1 cellular context compared by ENCODE assay signal in the genomic region with DNA sequence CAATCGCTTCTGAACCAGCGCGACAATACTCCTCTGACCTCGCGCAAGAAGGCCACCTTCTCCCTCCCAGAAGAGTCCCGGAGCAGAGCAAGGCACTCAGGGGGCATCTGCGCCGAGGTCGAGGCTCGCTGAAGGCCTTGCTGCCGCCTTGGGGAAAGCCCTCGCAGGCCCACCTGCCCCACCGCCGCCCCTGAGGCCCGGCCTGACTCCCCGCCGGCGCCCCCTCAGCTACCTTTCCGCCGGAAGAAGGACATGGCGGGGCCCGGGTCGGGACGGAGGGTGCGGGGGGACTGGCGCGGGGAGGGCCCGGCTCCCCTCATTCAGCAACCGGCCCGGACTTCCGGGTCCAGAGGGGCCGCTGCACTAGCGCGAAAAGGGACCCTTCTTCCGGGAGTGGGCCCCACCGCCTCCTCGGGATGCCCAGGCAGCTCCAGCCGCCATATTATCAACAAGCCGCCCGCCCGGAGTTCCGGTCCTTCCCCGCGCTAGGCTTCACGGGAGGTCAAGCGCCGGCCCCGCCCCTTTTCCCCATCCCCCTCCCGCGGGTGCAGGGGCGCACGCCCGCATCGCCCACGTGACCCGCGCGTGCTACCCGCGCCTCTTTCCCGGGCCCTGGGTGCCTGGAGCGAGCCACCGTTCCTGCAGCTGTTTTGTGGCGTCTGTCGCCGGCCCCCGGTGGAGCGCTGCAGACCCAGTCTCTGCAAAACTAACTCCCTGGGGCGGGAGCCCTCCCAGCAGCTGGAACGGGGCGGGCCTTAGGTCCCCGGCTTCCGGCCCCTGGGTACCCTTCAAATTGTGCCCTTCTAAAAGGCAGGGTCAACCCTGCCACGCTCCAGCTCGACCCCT.
TF ChIP-seq lines count a peak whose summit lies in the region.

A gene with protein sequence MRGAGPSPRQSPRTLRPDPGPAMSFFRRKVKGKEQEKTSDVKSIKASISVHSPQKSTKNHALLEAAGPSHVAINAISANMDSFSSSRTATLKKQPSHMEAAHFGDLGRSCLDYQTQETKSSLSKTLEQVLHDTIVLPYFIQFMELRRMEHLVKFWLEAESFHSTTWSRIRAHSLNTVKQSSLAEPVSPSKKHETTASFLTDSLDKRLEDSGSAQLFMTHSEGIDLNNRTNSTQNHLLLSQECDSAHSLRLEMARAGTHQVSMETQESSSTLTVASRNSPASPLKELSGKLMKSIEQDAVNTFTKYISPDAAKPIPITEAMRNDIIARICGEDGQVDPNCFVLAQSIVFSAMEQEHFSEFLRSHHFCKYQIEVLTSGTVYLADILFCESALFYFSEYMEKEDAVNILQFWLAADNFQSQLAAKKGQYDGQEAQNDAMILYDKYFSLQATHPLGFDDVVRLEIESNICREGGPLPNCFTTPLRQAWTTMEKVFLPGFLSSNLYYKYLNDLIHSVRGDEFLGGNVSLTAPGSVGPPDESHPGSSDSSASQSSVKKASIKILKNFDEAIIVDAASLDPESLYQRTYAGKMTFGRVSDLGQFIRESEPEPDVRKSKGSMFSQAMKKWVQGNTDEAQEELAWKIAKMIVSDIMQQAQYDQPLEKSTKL (minus strand): TSS at position 469 of the 846 bp plus-strand sequence. CDS start 149 bp downstream, at position 320.

TF ChIP-seq in K562, 482 proteins besides CTCF, POLR2A, EP300 and RAD21 (continued from another document and continues in another):
- TF ChIP-seq, protein P1, sequence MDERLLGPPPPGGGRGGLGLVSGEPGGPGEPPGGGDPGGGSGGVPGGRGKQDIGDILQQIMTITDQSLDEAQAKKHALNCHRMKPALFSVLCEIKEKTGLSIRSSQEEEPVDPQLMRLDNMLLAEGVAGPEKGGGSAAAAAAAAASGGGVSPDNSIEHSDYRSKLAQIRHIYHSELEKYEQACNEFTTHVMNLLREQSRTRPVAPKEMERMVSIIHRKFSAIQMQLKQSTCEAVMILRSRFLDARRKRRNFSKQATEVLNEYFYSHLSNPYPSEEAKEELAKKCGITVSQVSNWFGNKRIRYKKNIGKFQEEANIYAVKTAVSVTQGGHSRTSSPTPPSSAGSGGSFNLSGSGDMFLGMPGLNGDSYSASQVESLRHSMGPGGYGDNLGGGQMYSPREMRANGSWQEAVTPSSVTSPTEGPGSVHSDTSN (CRISPR knock-in tag; IDR thresholded peaks at IDR 0.05; ENCODE audit: low read depth), result no peak
- TF ChIP-seq, protein P1 (tag; conservative IDR thresholded peaks at IDR 0.05; ENCODE audit: low read depth), result no peak
- TF ChIP-seq GABPB2 (CRISPR knock-in tag; conservative IDR thresholded peaks at IDR 0.05), result no peak
- TF ChIP-seq CHD2 (IDR thresholded peaks at IDR 0.05; ENCODE audit: low read depth, low read length), result peak; percentile 53; the same call in 1 of the 2 replicates
- TF ChIP-seq L3MBTL2 (IDR thresholded peaks at IDR 0.05), result peak; percentile 98
- TF ChIP-seq BHLHE40 (IDR thresholded peaks at IDR 0.05; ENCODE audit: low read length), result peak; percentile 93
- TF ChIP-seq, protein P2, sequence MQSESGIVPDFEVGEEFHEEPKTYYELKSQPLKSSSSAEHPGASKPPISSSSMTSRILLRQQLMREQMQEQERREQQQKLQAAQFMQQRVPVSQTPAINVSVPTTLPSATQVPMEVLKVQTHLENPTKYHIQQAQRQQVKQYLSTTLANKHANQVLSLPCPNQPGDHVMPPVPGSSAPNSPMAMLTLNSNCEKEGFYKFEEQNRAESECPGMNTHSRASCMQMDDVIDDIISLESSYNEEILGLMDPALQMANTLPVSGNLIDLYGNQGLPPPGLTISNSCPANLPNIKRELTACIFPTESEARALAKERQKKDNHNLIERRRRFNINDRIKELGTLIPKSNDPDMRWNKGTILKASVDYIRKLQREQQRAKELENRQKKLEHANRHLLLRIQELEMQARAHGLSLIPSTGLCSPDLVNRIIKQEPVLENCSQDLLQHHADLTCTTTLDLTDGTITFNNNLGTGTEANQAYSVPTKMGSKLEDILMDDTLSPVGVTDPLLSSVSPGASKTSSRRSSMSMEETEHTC (IDR thresholded peaks at IDR 0.05), result 0 out of 2 replicates have a peak, but pooled peaks have one; percentile 59
- peak; percentile 80 for TF ChIP-seq PHF20 (IDR thresholded peaks at IDR 0.05; ENCODE audit: partially characterized antibody)
- TF ChIP-seq ZNF766 (CRISPR knock-in tag; conservative IDR thresholded peaks at IDR 0.05), result no peak; the same call in 1 of the 2 replicates
- TF ChIP-seq MIER1 (IDR thresholded peaks at IDR 0.05; ENCODE audit: low read depth), result no peak
- no peak for TF ChIP-seq ZNF551 (CRISPR knock-in tag; IDR thresholded peaks at IDR 0.05)
- TF ChIP-seq NEUROD1 (IDR thresholded peaks at IDR 0.05; ENCODE audit: borderline replicate concordance, low read depth, low read length, partially characterized antibody), result peak; percentile 37
- peak; percentile 35; the same call in 1 of the 2 replicates for TF ChIP-seq PML (IDR thresholded peaks at IDR 0.05; ENCODE audit: low read length)
- peak; percentile 31; the same call in 1 of the 2 replicates for TF ChIP-seq LEF1 (IDR thresholded peaks at IDR 0.05)
- TF ChIP-seq POLR2H (tag; IDR thresholded peaks at IDR 0.05; ENCODE audit: low read depth), result peak; percentile 62; the same call in 1 of the 2 replicates
- TF ChIP-seq ZEB2 (IDR thresholded peaks at IDR 0.05), result no peak
- TF ChIP-seq NFXL1 (CRISPR knock-in tag; IDR thresholded peaks at IDR 0.05), result no peak
- no peak for TF ChIP-seq PHF21A (IDR thresholded peaks at IDR 0.05; ENCODE audit: borderline replicate concordance, low read depth)
- no peak for TF ChIP-seq DDX20 (tag; IDR thresholded peaks at IDR 0.05; ENCODE audit: low read depth)
- TF ChIP-seq CHD4 (IDR thresholded peaks at IDR 0.05; ENCODE audit: insufficient read depth, insufficient replicate concordance, low read depth, low read length, poor library complexity, severe bottlenecking), result no peak
- peak; percentile 71 for TF ChIP-seq TAF1 (IDR thresholded peaks at IDR 0.05; ENCODE audit: control insufficient read depth, extremely low read depth, insufficient read depth, low read length, severe bottlenecking)
- TF ChIP-seq, protein P3, sequence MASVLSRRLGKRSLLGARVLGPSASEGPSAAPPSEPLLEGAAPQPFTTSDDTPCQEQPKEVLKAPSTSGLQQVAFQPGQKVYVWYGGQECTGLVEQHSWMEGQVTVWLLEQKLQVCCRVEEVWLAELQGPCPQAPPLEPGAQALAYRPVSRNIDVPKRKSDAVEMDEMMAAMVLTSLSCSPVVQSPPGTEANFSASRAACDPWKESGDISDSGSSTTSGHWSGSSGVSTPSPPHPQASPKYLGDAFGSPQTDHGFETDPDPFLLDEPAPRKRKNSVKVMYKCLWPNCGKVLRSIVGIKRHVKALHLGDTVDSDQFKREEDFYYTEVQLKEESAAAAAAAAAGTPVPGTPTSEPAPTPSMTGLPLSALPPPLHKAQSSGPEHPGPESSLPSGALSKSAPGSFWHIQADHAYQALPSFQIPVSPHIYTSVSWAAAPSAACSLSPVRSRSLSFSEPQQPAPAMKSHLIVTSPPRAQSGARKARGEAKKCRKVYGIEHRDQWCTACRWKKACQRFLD (CRISPR knock-in tag; IDR thresholded peaks at IDR 0.05), result 0 out of 2 replicates have a peak, but pooled peaks have one; percentile 24
- peak; percentile 57 for TF ChIP-seq CREM (IDR thresholded peaks at IDR 0.05; ENCODE audit: low read depth)
- peak; percentile 18; the same call in 1 of the 2 replicates for TF ChIP-seq ZBTB1 (CRISPR knock-in tag; IDR thresholded peaks at IDR 0.05; ENCODE audit: borderline replicate concordance, low read depth)
- peak; percentile 55 for TF ChIP-seq POLR2B (IDR thresholded peaks at IDR 0.05; ENCODE audit: low read depth, partially characterized antibody)
- no peak for TF ChIP-seq TCF3 (CRISPR knock-in tag; IDR thresholded peaks at IDR 0.05)
- TF ChIP-seq NFRKB (IDR thresholded peaks at IDR 0.05; ENCODE audit: low read depth), result peak; percentile 55
- peak; percentile 62; the same call in 1 of the 2 replicates for TF ChIP-seq CREB3L1 (IDR thresholded peaks at IDR 0.05; ENCODE audit: borderline replicate concordance, low read depth)
- TF ChIP-seq ELF2 (CRISPR knock-in tag; IDR thresholded peaks at IDR 0.05), result peak; percentile 52; the same call in 1 of the 2 replicates
- TF ChIP-seq CSDE1 (IDR thresholded peaks at IDR 0.05), result no peak
- peak; percentile 80 for TF ChIP-seq FIP1L1 (IDR thresholded peaks at IDR 0.05; ENCODE audit: low read depth, low read length, poor library complexity, severe bottlenecking)
- TF ChIP-seq MAX (CRISPR knock-in tag; IDR thresholded peaks at IDR 0.05), result peak; percentile 90
- no peak for TF ChIP-seq ZNF224 (CRISPR knock-in tag; IDR thresholded peaks at IDR 0.05)
- TF ChIP-seq CCNT2 (IDR thresholded peaks at IDR 0.05; ENCODE audit: borderline replicate concordance, extremely low read depth, insufficient read length, low read depth, low read length), result peak; percentile 67
- TF ChIP-seq SUPT5H (IDR thresholded peaks at IDR 0.05), result peak; percentile 79
- peak; percentile 89 for TF ChIP-seq GABPA (tag; conservative IDR thresholded peaks at IDR 0.05; ENCODE audit: low read depth)
- no peak for TF ChIP-seq MED1 (CRISPR knock-in tag; IDR thresholded peaks at IDR 0.05; ENCODE audit: borderline replicate concordance)
- TF ChIP-seq MLX (CRISPR knock-in tag; conservative IDR thresholded peaks at IDR 0.05), result peak; percentile 57 to 98; a peak in 3 of 4 replicates
- TF ChIP-seq ZNF143 (CRISPR knock-in tag; IDR thresholded peaks at IDR 0.05), result peak; percentile 70
- TF ChIP-seq ZNF511 (CRISPR knock-in tag; IDR thresholded peaks at IDR 0.05), result peak; percentile 60
- peak; percentile 22; the same call in 1 of the 2 replicates for TF ChIP-seq NCOR1 (IDR thresholded peaks at IDR 0.05)
- TF ChIP-seq NCOA4 (IDR thresholded peaks at IDR 0.05; ENCODE audit: partially characterized antibody), result no peak
- TF ChIP-seq CBX2 (IDR thresholded peaks at IDR 0.05; ENCODE audit: insufficient read depth, low read length, poor library complexity, severe bottlenecking), result no peak
- no peak for TF ChIP-seq RBM17 (IDR thresholded peaks at IDR 0.05; ENCODE audit: borderline replicate concordance, low read depth, low read length)
- peak; percentile 67; the same call in 1 of the 2 replicates for TF ChIP-seq SP1 (CRISPR knock-in tag; IDR thresholded peaks at IDR 0.05)
- TF ChIP-seq ZNF695 (CRISPR knock-in tag; IDR thresholded peaks at IDR 0.05), result no peak
- peak in 1 of 2 experiments; percentile 76; a peak in 2 of 4 replicates for TF ChIP-seq ZNF639 (CRISPR knock-in tag; conservative IDR thresholded peaks at IDR 0.05 in 1 of 2, IDR thresholded peaks at IDR 0.05 in 1 of 2)
- no peak for TF ChIP-seq ARID2 (IDR thresholded peaks at IDR 0.05)
- TF ChIP-seq RBBP5 (IDR thresholded peaks at IDR 0.05; ENCODE audit: borderline replicate concordance, insufficient read depth, low read length, poor library complexity, severe bottlenecking), result peak; percentile 70
- peak; percentile 64 for TF ChIP-seq NR2C1 (IDR thresholded peaks at IDR 0.05)
- peak; percentile 76 for TF ChIP-seq NR2C1 (tag; IDR thresholded peaks at IDR 0.05)
- TF ChIP-seq POLR2AphosphoS5 (IDR thresholded peaks at IDR 0.05; ENCODE audit: control insufficient read depth, insufficient read depth, low read depth, low read length), result peak; percentile 64; the same call in 1 of the 2 replicates
- TF ChIP-seq ZC3H8 (IDR thresholded peaks at IDR 0.05), result no peak
- peak; percentile 66 for TF ChIP-seq TBP (optimal IDR thresholded peaks at IDR 0.05; ENCODE audit: low read depth, low read length)
- TF ChIP-seq NR2C2 (CRISPR knock-in tag; IDR thresholded peaks at IDR 0.05), result no peak
- TF ChIP-seq NR2C2 (tag; IDR thresholded peaks at IDR 0.05), result peak; percentile 96
- no peak for TF ChIP-seq SMAD1 (IDR thresholded peaks at IDR 0.05; ENCODE audit: low read depth, low read length, partially characterized antibody)
- TF ChIP-seq KLF6 (CRISPR knock-in tag; IDR thresholded peaks at IDR 0.05; ENCODE audit: borderline replicate concordance), result no peak
- TF ChIP-seq HCFC1 (IDR thresholded peaks at IDR 0.05; ENCODE audit: low read depth, low read length), result 0 out of 2 replicates have a peak, but pooled peaks have one; percentile 22
